Comparison of ENCODE assay signal across 3 cellular contexts in the genomic region with DNA sequence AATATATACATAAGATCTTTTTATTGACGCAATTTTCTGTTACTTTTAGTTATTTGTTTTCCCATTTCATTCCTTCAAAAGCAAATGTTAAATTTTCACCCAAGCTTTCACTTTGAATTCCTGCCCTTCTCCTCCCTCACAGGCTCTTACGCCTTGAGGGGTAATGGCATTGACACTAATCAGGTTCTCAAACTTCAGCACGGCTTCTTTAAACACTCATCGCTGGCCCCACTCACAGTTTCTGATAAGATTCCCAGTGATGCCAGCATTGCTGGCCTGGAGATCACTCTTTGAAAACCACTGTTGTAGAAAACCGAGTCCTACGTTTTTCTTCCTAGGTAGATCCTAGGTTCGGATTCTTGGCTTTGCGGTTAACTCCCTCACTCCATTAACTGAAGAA.
"Had no signal": no experiment of that assay in that cellular context is flagged by ENCODE, and none has a peak within 500 bp of the region (broad histone marks: within the 10 kb centered on the region; RNA-seq: fewer than 3 reads in every experiment).

No MANE protein-coding gene starts in this region.

- DNase-seq: GDM1, GF-D8 had no signal

- H3K4me3 ChIP-seq: GM12878 had no signal

- ATAC-seq: GM12878 had no signal
